Comparison of ENCODE assay signal across 8 cellular contexts in genomic region chr1:26889580-26890466, GRCh38. TPM values are rescaled to one million over a fixed set of nuclear protein-coding genes. Genes with fewer than 3 reads are reported as not detected.
DNase-seq lines count a peak whose midpoint lies in the region; ATAC-seq and TF ChIP-seq lines count a peak whose summit lies in the region.

Gene GPN2 (minus strand): TSS chr1:26890283. CDS start chr1:26890096, 187 bp downstream.

- TF ChIP-seq CTCF in fibroblast of the aortic adventitia (IDR thresholded peaks at IDR 0.05; ENCODE audit: insufficient read depth, low read length) (no peak), nephron progenitor cell (IDR thresholded peaks at IDR 0.05) (no peak)

- peaks cover 19% of the 10 kb centered on the region for H3K4me1 Mint-ChIP-seq in nephron progenitor cell
- H3K4me1 Mint-ChIP-seq in stimulated activated naive CD8-positive, alpha-beta T cell treated with anti-CD3 and anti-CD28 coated beads, Interleukin-15, Interleukin-2, amounts not matched to agents 100 ng/mL and 50 ng/mL, for 24 hours (ENCODE audit: low read depth) = peaks cover 32% of the 10 kb centered on the region

- H3K27me3 Mint-ChIP-seq in nephron progenitor cell (ENCODE audit: low read depth, poor library complexity) = no peaks in the 10 kb centered on the region
- H3K27me3 Mint-ChIP-seq in stimulated activated naive CD8-positive, alpha-beta T cell treated with anti-CD3 and anti-CD28 coated beads, Interleukin-15, Interleukin-2, amounts not matched to agents 100 ng/mL and 50 ng/mL, for 24 hours = no peaks in the 10 kb centered on the region

- peak within 1 kb of the TSS; percentile 96 for H3K27ac Mint-ChIP-seq in nephron progenitor cell
- peak within 1 kb of the TSS; percentile 97 for H3K27ac Mint-ChIP-seq in stimulated activated naive CD8-positive, alpha-beta T cell treated with anti-CD3 and anti-CD28 coated beads, Interleukin-15, Interleukin-2, amounts not matched to agents 100 ng/mL and 50 ng/mL, for 24 hours

- no peak for TF ChIP-seq RAD21 in Ishikawa (IDR thresholded peaks at IDR 0.05; ENCODE audit: low read depth)

- TF ChIP-seq EP300 in Ishikawa (IDR thresholded peaks at IDR 0.05; ENCODE audit: borderline replicate concordance) = no peak

- H3K4me3 ChIP-seq in fibroblast of the aortic adventitia (ENCODE audit: low read depth, low read length) = peak within 1 kb of the TSS; percentile 93

- H3K4me3 Mint-ChIP-seq in nephron progenitor cell = peak within 1 kb of the TSS; percentile 97
- H3K4me3 Mint-ChIP-seq in stimulated activated naive CD8-positive, alpha-beta T cell treated with anti-CD3 and anti-CD28 coated beads, Interleukin-15, Interleukin-2, amounts not matched to agents 100 ng/mL and 50 ng/mL, for 24 hours = peak within 1 kb of the TSS; percentile 99

- peak; percentile 96 for TF ChIP-seq POLR2A in Raji (IDR thresholded peaks at IDR 0.05; ENCODE audit: insufficient read depth, low read depth, low read length)

- DNase-seq in DMS53 (lab: John Stamatoyannopoulos, UW) (peak; percentile 91), fibroblast of the aortic adventitia (ENCODE audit: low read depth) (peak; percentile 72), nephron progenitor cell (peak; percentile 76)
- peak; percentile 93 for DNase-seq in activated effector memory CD4-positive, alpha-beta T cell treated with anti-CD3 and anti-CD28 coated beads, Interleukin-2, amount 50 U/mL, for 16 hours

- H3K36me3 Mint-ChIP-seq in nephron progenitor cell (ENCODE audit: low read depth) = peaks cover 57% of the 10 kb centered on the region
- peaks cover 54% of the 10 kb centered on the region for H3K36me3 Mint-ChIP-seq in stimulated activated naive CD8-positive, alpha-beta T cell treated with anti-CD3 and anti-CD28 coated beads, Interleukin-15, Interleukin-2, amounts not matched to agents 100 ng/mL and 50 ng/mL, for 24 hours (ENCODE audit: low read depth)

- no peaks in the 10 kb centered on the region for H3K9me3 Mint-ChIP-seq in nephron progenitor cell
- H3K9me3 Mint-ChIP-seq in stimulated activated naive CD8-positive, alpha-beta T cell treated with anti-CD3 and anti-CD28 coated beads, Interleukin-15, Interleukin-2, amounts not matched to agents 100 ng/mL and 50 ng/mL, for 24 hours = no peaks in the 10 kb centered on the region

- peak; percentile 82 for ATAC-seq in GM21576 (IDR thresholded peaks at IDR 0.05; ENCODE audit: unreplicated experiment)

TF ChIP-seq in Ishikawa, 13 proteins besides CTCF, POLR2A, EP300 and RAD21:
- TF ChIP-seq TEAD4 (IDR thresholded peaks at IDR 0.05) = no peak; the same call in 1 of the 2 replicates
- TF ChIP-seq, protein P1, sequence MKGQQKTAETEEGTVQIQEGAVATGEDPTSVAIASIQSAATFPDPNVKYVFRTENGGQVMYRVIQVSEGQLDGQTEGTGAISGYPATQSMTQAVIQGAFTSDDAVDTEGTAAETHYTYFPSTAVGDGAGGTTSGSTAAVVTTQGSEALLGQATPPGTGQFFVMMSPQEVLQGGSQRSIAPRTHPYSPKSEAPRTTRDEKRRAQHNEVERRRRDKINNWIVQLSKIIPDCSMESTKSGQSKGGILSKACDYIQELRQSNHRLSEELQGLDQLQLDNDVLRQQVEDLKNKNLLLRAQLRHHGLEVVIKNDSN (IDR thresholded peaks at IDR 0.05) = no peak
- peak; percentile 53; the same call in 1 of the 2 replicates for TF ChIP-seq TCF12 (IDR thresholded peaks at IDR 0.05; ENCODE audit: low read depth)
- peak; percentile 60 for TF ChIP-seq MAX (IDR thresholded peaks at IDR 0.05)
- no peak for TF ChIP-seq FOXM1 (IDR thresholded peaks at IDR 0.05; ENCODE audit: borderline replicate concordance, low read depth)
- TF ChIP-seq EGR1 (IDR thresholded peaks at IDR 0.05) = no peak
- peak; percentile 76 for TF ChIP-seq TAF1 (IDR thresholded peaks at IDR 0.05; ENCODE audit: low read depth)
- no peak for TF ChIP-seq CEBPB (IDR thresholded peaks at IDR 0.05)
- TF ChIP-seq, protein P2, sequence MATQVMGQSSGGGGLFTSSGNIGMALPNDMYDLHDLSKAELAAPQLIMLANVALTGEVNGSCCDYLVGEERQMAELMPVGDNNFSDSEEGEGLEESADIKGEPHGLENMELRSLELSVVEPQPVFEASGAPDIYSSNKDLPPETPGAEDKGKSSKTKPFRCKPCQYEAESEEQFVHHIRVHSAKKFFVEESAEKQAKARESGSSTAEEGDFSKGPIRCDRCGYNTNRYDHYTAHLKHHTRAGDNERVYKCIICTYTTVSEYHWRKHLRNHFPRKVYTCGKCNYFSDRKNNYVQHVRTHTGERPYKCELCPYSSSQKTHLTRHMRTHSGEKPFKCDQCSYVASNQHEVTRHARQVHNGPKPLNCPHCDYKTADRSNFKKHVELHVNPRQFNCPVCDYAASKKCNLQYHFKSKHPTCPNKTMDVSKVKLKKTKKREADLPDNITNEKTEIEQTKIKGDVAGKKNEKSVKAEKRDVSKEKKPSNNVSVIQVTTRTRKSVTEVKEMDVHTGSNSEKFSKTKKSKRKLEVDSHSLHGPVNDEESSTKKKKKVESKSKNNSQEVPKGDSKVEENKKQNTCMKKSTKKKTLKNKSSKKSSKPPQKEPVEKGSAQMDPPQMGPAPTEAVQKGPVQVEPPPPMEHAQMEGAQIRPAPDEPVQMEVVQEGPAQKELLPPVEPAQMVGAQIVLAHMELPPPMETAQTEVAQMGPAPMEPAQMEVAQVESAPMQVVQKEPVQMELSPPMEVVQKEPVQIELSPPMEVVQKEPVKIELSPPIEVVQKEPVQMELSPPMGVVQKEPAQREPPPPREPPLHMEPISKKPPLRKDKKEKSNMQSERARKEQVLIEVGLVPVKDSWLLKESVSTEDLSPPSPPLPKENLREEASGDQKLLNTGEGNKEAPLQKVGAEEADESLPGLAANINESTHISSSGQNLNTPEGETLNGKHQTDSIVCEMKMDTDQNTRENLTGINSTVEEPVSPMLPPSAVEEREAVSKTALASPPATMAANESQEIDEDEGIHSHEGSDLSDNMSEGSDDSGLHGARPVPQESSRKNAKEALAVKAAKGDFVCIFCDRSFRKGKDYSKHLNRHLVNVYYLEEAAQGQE (IDR thresholded peaks at IDR 0.05; ENCODE audit: low read depth) = no peak
- TF ChIP-seq ZBTB7A (IDR thresholded peaks at IDR 0.05; ENCODE audit: low read depth) = peak; percentile 26; the same call in 1 of the 2 replicates
- TF ChIP-seq YY1 (IDR thresholded peaks at IDR 0.05; ENCODE audit: low read depth) = 0 out of 2 replicates have a peak, but pooled peaks have one; percentile 28
- TF ChIP-seq CREB1 (IDR thresholded peaks at IDR 0.05; ENCODE audit: low read depth) = no peak
- peak; percentile 80 for TF ChIP-seq NFIC (IDR thresholded peaks at IDR 0.05)

RNA-seq across cellular contexts. Expression of gene GPN2, which starts in this region (rescaled TPM):
- 7.0 and 8.7 TPM in 2 replicates for total RNA-seq in fibroblast of the aortic adventitia (ENCODE audit: low replicate concordance)

Comparison
In these comparisons a context has a peak if more than half of its experiments do, and no peak if none do; other contexts are left out.
1. Peak in every context shown above with its lines: DNase-seq, ATAC-seq and H3K4me3 ChIP-seq.